ENCODE assay signal across 36 cellular contexts in genomic region chr14:45057349-45057748, GRCh38.
"Had no signal": no experiment of that assay in that cellular context is flagged by ENCODE, and none has a peak within 500 bp of the region (broad histone marks: within the 10 kb centered on the region; RNA-seq: fewer than 3 reads in every experiment).

No MANE protein-coding gene starts in this region.

- H3K4me3 Mint-ChIP-seq: activated B cell treated with CpG ODN at 0.5 μM for 24 hours; activated CD4-positive, alpha-beta memory T cell treated with anti-CD3 and anti-CD28 coated beads for 36 hours; activated CD4-positive, alpha-beta T cell treated with anti-CD3 and anti-CD28 coated beads, Interleukin-2, amount 10 ng/mL, durations not matched to agents 24 days and 14 days; activated naive CD4-positive, alpha-beta T cell treated with anti-CD3 and anti-CD28 coated beads, Interleukin-2, amount 10 ng/mL, durations not matched to agents 7 days and 5 days; activated naive CD4-positive, alpha-beta T cell treated with anti-CD3 and anti-CD28 coated beads, Interleukin-2, amount 50 U/mL, for 24 hours; activated naive CD8-positive, alpha-beta T cell; activated naive CD8-positive, alpha-beta T cell treated with anti-CD3 and anti-CD28 coated beads, Interleukin-2, amount 10 ng/mL, durations not matched to agents 7 days and 5 days; activated naive CD8-positive, alpha-beta T cell treated with anti-CD3 and anti-CD28 coated beads, Interleukin-2, amount 50 U/mL, for 24 hours; activated T-helper 1 cell treated with anti-CD3 and anti-CD28 coated beads, Interleukin-12 subunit alpha, Interleukin-12 subunit beta, Interleukin-2, Interleukin-4 antibody, amounts not matched to agents 30 ng/mL and 10 ng/mL and 1 ng/mL, durations not matched to agents 14 hours and 24 hours and 36 hours; activated T-helper 17 cell treated with anti-CD3 and anti-CD28 coated beads, Interleukin-2, amount 50 U/mL, for 72 hours; central memory CD8-positive, alpha-beta T cell; T-helper 1 cell treated with Interleukin-12 subunit alpha and Interleukin-12 subunit beta and Interleukin-4 antibody, amounts not matched to agents 30 μg/mL and 1 μg/mL, for 36 hours; T-helper 2 cell treated with Interferon-gamma antibody and Interleukin-4, amounts not matched to agents 5 μg/mL and 100 μg/mL, for 36 hours had no signal

- H3K4me1 Mint-ChIP-seq: activated B cell treated with CpG ODN at 0.5 μM for 24 hours; activated naive CD4-positive, alpha-beta T cell treated with anti-CD3 and anti-CD28 coated beads, Interleukin-2, amount 10 ng/mL, durations not matched to agents 7 days and 5 days; activated naive CD8-positive, alpha-beta T cell treated with anti-CD3 and anti-CD28 coated beads, Interleukin-2, amount 10 ng/mL, durations not matched to agents 7 days and 5 days; activated naive CD8-positive, alpha-beta T cell treated with anti-CD3 and anti-CD28 coated beads, Interleukin-2, amount 50 U/mL, for 24 hours; activated T-helper 17 cell treated with anti-CD3 and anti-CD28 coated beads, Interleukin-2, amount 50 U/mL, for 72 hours had no signal

- H3K27ac Mint-ChIP-seq: activated B cell treated with CpG ODN at 0.5 μM for 24 hours; activated CD4-positive, alpha-beta memory T cell treated with anti-CD3 and anti-CD28 coated beads for 36 hours; activated CD4-positive, alpha-beta T cell treated with anti-CD3 and anti-CD28 coated beads, Interleukin-2, amount 10 ng/mL, durations not matched to agents 24 days and 14 days; activated naive CD4-positive, alpha-beta T cell treated with anti-CD3 and anti-CD28 coated beads, Interleukin-2, amount 10 ng/mL, durations not matched to agents 7 days and 5 days; activated naive CD4-positive, alpha-beta T cell treated with anti-CD3 and anti-CD28 coated beads, Interleukin-2, amount 50 U/mL, for 24 hours; activated naive CD8-positive, alpha-beta T cell; activated naive CD8-positive, alpha-beta T cell treated with anti-CD3 and anti-CD28 coated beads, Interleukin-2, amount 10 ng/mL, durations not matched to agents 7 days and 5 days; activated naive CD8-positive, alpha-beta T cell treated with anti-CD3 and anti-CD28 coated beads, Interleukin-2, amount 50 U/mL, for 24 hours; activated T-helper 1 cell treated with anti-CD3 and anti-CD28 coated beads, Interleukin-12 subunit alpha, Interleukin-12 subunit beta, Interleukin-2, Interleukin-4 antibody, amounts not matched to agents 30 ng/mL and 10 ng/mL and 1 ng/mL, durations not matched to agents 14 hours and 24 hours and 36 hours; activated T-helper 17 cell treated with anti-CD3 and anti-CD28 coated beads, Interleukin-2, amount 50 U/mL, for 72 hours; T-helper 1 cell treated with Interleukin-12 subunit alpha and Interleukin-12 subunit beta and Interleukin-4 antibody, amounts not matched to agents 30 μg/mL and 1 μg/mL, for 36 hours; T-helper 2 cell treated with Interferon-gamma antibody and Interleukin-4, amounts not matched to agents 5 μg/mL and 100 μg/mL, for 36 hours had no signal

- ATAC-seq: activated naive CD8-positive, alpha-beta T cell treated with anti-CD3 and anti-CD28 coated beads, Interleukin-2, amount 50 U/mL, for 24 hours; activated T-helper 17 cell treated with anti-CD3 and anti-CD28 coated beads, Interleukin-2, amount 50 U/mL, for 72 hours; body of pancreas had no signal

- DNase-seq: activated B cell treated with CpG ODN at 0.5 μM for 24 hours; activated CD4-positive, alpha-beta memory T cell treated with anti-CD3 and anti-CD28 coated beads for 36 hours; activated CD4-positive, alpha-beta T cell treated with anti-CD3 and anti-CD28 coated beads for 4 hours; activated CD4-positive, alpha-beta T cell treated with anti-CD3 and anti-CD28 coated beads, Interleukin-2, amount 10 ng/mL, durations not matched to agents 24 days and 14 days; activated CD4-positive, alpha-beta T cell treated with anti-CD3 and anti-CD28 coated beads, Interleukin-2, amount 50 U/mL, for 1 hour; activated CD4-positive, alpha-beta T cell treated with anti-CD3 and anti-CD28 coated beads, Interleukin-2, amount 50 U/mL, for 4 hours; activated CD4-positive, CD25-positive, alpha-beta regulatory T cell treated with anti-CD3 and anti-CD28 coated beads, Interleukin-2, amount 50 U/mL, for 72 hours; activated CD8-positive, alpha-beta memory T cell treated with anti-CD3 and anti-CD28 coated beads, Interleukin-2, amount 50 U/mL, for 4 hours; activated gamma-delta T cell; activated naive CD4-positive, alpha-beta T cell treated with anti-CD3 and anti-CD28 coated beads, Interleukin-2, amount 10 ng/mL, durations not matched to agents 7 days and 5 days; activated naive CD4-positive, alpha-beta T cell treated with Interleukin-2 at 50 U/mL for 16 hours; activated naive CD8-positive, alpha-beta T cell treated with anti-CD3 and anti-CD28 coated beads, Interleukin-2, amount 10 ng/mL, durations not matched to agents 7 days and 5 days; activated naive CD8-positive, alpha-beta T cell treated with anti-CD3 and anti-CD28 coated beads, Interleukin-2, amount 50 U/mL, for 24 hours; activated T-cell treated with anti-CD3 and anti-CD28 coated beads for 4 hours; activated T-cell treated with anti-CD3 and anti-CD28 coated beads, Interleukin-2, amount 50 U/mL, for 1 hour; activated T-cell treated with anti-CD3 and anti-CD28 coated beads, Interleukin-2, amount 50 U/mL, for 48 hours; amygdala; anterior cingulate cortex; body of pancreas; brain microvascular endothelial cell; cerebellar nuclear complex; SW 1271; T-helper 1 cell; T-helper 2 cell; T-helper 9 cell had no signal

- H3K9me3 Mint-ChIP-seq: activated B cell treated with CpG ODN at 0.5 μM for 24 hours; activated naive CD4-positive, alpha-beta T cell treated with anti-CD3 and anti-CD28 coated beads, Interleukin-2, amount 10 ng/mL, durations not matched to agents 7 days and 5 days; central memory CD8-positive, alpha-beta T cell; T-helper 1 cell treated with Interleukin-12 subunit alpha and Interleukin-12 subunit beta and Interleukin-4 antibody, amounts not matched to agents 30 μg/mL and 1 μg/mL, for 36 hours; T-helper 2 cell treated with Interferon-gamma antibody and Interleukin-4, amounts not matched to agents 5 μg/mL and 100 μg/mL, for 36 hours had no signal

- H3K4me3 ChIP-seq: ascending aorta, body of pancreas, breast epithelium had no signal

- H3K27me3 Mint-ChIP-seq: activated B cell treated with CpG ODN at 0.5 μM for 24 hours; activated CD4-positive, alpha-beta memory T cell treated with anti-CD3 and anti-CD28 coated beads for 36 hours; activated CD4-positive, alpha-beta T cell treated with anti-CD3 and anti-CD28 coated beads, Interleukin-2, amount 10 ng/mL, durations not matched to agents 24 days and 14 days; activated naive CD4-positive, alpha-beta T cell treated with anti-CD3 and anti-CD28 coated beads, Interleukin-2, amount 10 ng/mL, durations not matched to agents 7 days and 5 days; activated naive CD4-positive, alpha-beta T cell treated with anti-CD3 and anti-CD28 coated beads, Interleukin-2, amount 50 U/mL, for 24 hours; activated naive CD8-positive, alpha-beta T cell; activated naive CD8-positive, alpha-beta T cell treated with anti-CD3 and anti-CD28 coated beads, Interleukin-2, amount 10 ng/mL, durations not matched to agents 7 days and 5 days; activated naive CD8-positive, alpha-beta T cell treated with anti-CD3 and anti-CD28 coated beads, Interleukin-2, amount 50 U/mL, for 24 hours; activated T-helper 17 cell treated with anti-CD3 and anti-CD28 coated beads, Interleukin-2, amount 50 U/mL, for 72 hours; central memory CD8-positive, alpha-beta T cell had no signal

- H3K27me3 ChIP-seq: ascending aorta, body of pancreas, brain microvascular endothelial cell, breast epithelium had no signal

- H3K36me3 ChIP-seq: brain microvascular endothelial cell, breast epithelium had no signal

- FAIRE-seq: TTC549 had no signal

- H3K4me1 ChIP-seq: ascending aorta, body of pancreas, breast epithelium had no signal

- H3K9me3 ChIP-seq: body of pancreas had no signal

- H3K27ac ChIP-seq: ascending aorta, body of pancreas, brain microvascular endothelial cell, breast epithelium, VCaP had no signal
